In the genomic region with DNA sequence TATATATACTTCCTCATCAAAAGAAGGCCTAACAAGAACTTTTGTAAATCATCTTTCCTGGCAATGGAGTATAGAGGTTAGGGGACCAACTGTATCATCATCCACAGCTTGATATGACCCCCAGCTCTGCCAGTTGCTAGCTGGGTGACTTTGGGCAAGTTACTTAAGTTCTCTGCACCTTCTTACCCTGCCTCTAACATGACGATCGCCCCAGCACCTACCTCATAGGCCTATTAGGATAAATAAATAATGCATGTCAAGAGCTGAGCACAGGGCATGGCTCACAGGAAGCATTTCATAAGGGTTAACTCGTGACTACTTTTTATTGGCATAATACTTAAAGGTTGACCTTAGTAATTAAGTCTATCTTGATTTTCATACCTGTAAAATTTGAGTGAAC, we compare ENCODE assay signal across 29 cellular contexts. TPM values are rescaled to one million over a fixed set of nuclear protein-coding genes. Genes with fewer than 3 reads are reported as not detected.
"Had no signal": no experiment of that assay in that cellular context is flagged by ENCODE, and none has a peak within 500 bp of the region (broad histone marks: within the 10 kb centered on the region; RNA-seq: fewer than 3 reads in every experiment).

No MANE protein-coding gene starts in this region.

- DNase-seq: naive thymus-derived CD8-positive, alpha-beta T cell; nephron progenitor cell; nucleus accumbens; pancreas; psoas muscle; right cardiac atrium; right lobe of liver; sigmoid colon; small intestine; stimulated activated CD4-positive, alpha-beta T cell treated with anti-CD3 and anti-CD28 coated beads, Interleukin-15, amount 100 ng/mL, for 24 hours; stimulated activated CD4-positive, alpha-beta T cell treated with anti-CD3 and anti-CD28 coated beads, Interleukin-2, amount 100 ng/mL, for 24 hours; stimulated activated CD4-positive, alpha-beta T cell treated with anti-CD3 and anti-CD28 coated beads, Interleukin-2, amount 100 ng/mL, for 48 hours; stimulated activated CD4-positive, alpha-beta T cell treated with anti-CD3 and anti-CD28 coated beads, Interleukin-4, amount 100 ng/mL, for 24 hours; stimulated activated naive CD4-positive, alpha-beta T cell; stimulated activated naive CD8-positive, alpha-beta T cell treated with anti-CD3 and anti-CD28 coated beads, Interleukin-15, amount 100 ng/mL, for 72 hours; stimulated activated naive CD8-positive, alpha-beta T cell treated with anti-CD3 and anti-CD28 coated beads, Interleukin-15, Interleukin-2, amounts not matched to agents 100 U/mL and 50 U/mL, for 24 hours; substantia nigra; testis; tibial artery; transverse colon; upper lobe of right lung; uterus had no signal

- H3K9me3 ChIP-seq: pancreas, psoas muscle, right lobe of liver, sigmoid colon, suprapubic skin, testis, tibial artery, transverse colon, upper lobe of right lung, uterus had no signal

- H3K9me3 Mint-ChIP-seq: neural crest cell, type B pancreatic cell had no signal

- H3K27me3 ChIP-seq: pancreas, right lobe of liver, sigmoid colon, suprapubic skin, testis, tibial artery, transverse colon, upper lobe of right lung, uterus had no signal

- H3K4me3 Mint-ChIP-seq: naive thymus-derived CD8-positive, alpha-beta T cell; nephron progenitor cell; stimulated activated effector memory CD8-positive, alpha-beta T cell treated with anti-CD3 and anti-CD28 coated beads, Interleukin-12 subunit alpha, Interleukin-12 subunit beta, amount 100 ng/mL, for 72 hours; stimulated activated naive CD8-positive, alpha-beta T cell treated with anti-CD3 and anti-CD28 coated beads, Interleukin-15, amount 100 ng/mL, for 72 hours; type B pancreatic cell had no signal

- H3K36me3 Mint-ChIP-seq: naive thymus-derived CD8-positive, alpha-beta T cell; stimulated activated effector memory CD8-positive, alpha-beta T cell treated with anti-CD3 and anti-CD28 coated beads, Interleukin-12 subunit alpha, Interleukin-12 subunit beta, amount 100 ng/mL, for 72 hours; type B pancreatic cell had no signal

- H3K27ac ChIP-seq: neutrophil, pancreas, psoas muscle, right lobe of liver, sigmoid colon, suprapubic skin, testis, tibial artery, transverse colon, upper lobe of right lung, uterus had no signal

- H3K4me3 ChIP-seq: pancreas, psoas muscle, right lobe of liver, sigmoid colon, suprapubic skin, testis, tibial artery, transverse colon, upper lobe of right lung, uterus had no signal

- ATAC-seq: naive thymus-derived CD8-positive, alpha-beta T cell; natural killer cell treated with Interleukin-12 subunit alpha and Interleukin-12 subunit beta and Interleukin-15 and Interleukin-18, amount 100 ng/mL, for 72 hours; pancreas; psoas muscle; right cardiac atrium; right lobe of liver; stimulated activated effector memory CD8-positive, alpha-beta T cell treated with anti-CD3 and anti-CD28 coated beads, Interleukin-12 subunit alpha, Interleukin-12 subunit beta, amount 100 ng/mL, for 72 hours; stimulated activated naive CD8-positive, alpha-beta T cell treated with anti-CD3 and anti-CD28 coated beads, Interleukin-15, amount 100 ng/mL, for 72 hours; stimulated activated naive CD8-positive, alpha-beta T cell treated with anti-CD3 and anti-CD28 coated beads, Interleukin-15, Interleukin-2, amounts not matched to agents 100 U/mL and 50 U/mL, for 24 hours; upper lobe of right lung had no signal

- H3K27ac Mint-ChIP-seq: naive thymus-derived CD8-positive, alpha-beta T cell; nephron progenitor cell; progenitor cell of endocrine pancreas; stimulated activated effector memory CD8-positive, alpha-beta T cell treated with anti-CD3 and anti-CD28 coated beads, Interleukin-12 subunit alpha, Interleukin-12 subunit beta, amount 100 ng/mL, for 72 hours; type B pancreatic cell had no signal

- H3K4me1 ChIP-seq: psoas muscle, right lobe of liver, uterus had no signal

- H3K36me3 ChIP-seq: neutrophil, pancreas, right lobe of liver, sigmoid colon, suprapubic skin, tibial artery, transverse colon, upper lobe of right lung, uterus had no signal

- H3K27me3 Mint-ChIP-seq: natural killer cell treated with Interleukin-12 subunit alpha and Interleukin-12 subunit beta and Interleukin-15 and Interleukin-18, amount 100 ng/mL, for 72 hours had no signal

RNA-seq across cellular contexts. Expression of a gene that starts 29.4 kb away (rescaled TPM):
- total RNA-seq: naive thymus-derived CD8-positive, alpha-beta T cell; natural killer cell treated with Interleukin-12 subunit alpha and Interleukin-12 subunit beta and Interleukin-15 and Interleukin-18, amount 100 ng/mL, for 72 hours; neural crest cell; progenitor cell of endocrine pancreas had no signal
